In genomic region chr2:112253261-112253807, GRCh38 we compare ENCODE assay signal across 12 cellular contexts. TPM values are rescaled to one million over a fixed set of nuclear protein-coding genes. Genes with fewer than 3 reads are reported as not detected.
A peak's percentile ranks its signal among the peaks of the same experiment; 100 is the strongest.
DNase-seq lines count a peak whose midpoint lies in the region; ATAC-seq and TF ChIP-seq lines count a peak whose summit lies in the region.
"Had no signal": no experiment of that assay in that cellular context is flagged by ENCODE, and none has a peak within 500 bp of the region (broad histone marks: within the 10 kb centered on the region; RNA-seq: fewer than 3 reads in every experiment).

No MANE protein-coding gene starts in this region.

- H3K79me2 ChIP-seq in GM23338 (replicated peaks; ENCODE audit: insufficient read depth) = peaks cover 8% of the 10 kb centered on the region; the same call in 1 of the 2 replicates

- no peak overlapping the region for H3K4me2 ChIP-seq in GM23338

- CTCF ChIA-PET in T-cell (lab: Charles Lee) = interaction anchor here in 1 of 2 donors (0.6 kb wide), 1 partner anchor 366 kb away, joined by 10 read pairs; no protein-coding TSS in a partner anchor

- H3K4me3 ChIP-seq in GM23338 = no peak overlapping the region

- ATAC-seq in GM23338 = no peak
- ATAC-seq in T-cell (replicated peaks in 1 of 4) = no peak
- no peak for ATAC-seq in GM21737 (IDR thresholded peaks at IDR 0.05; ENCODE audit: unreplicated experiment)
- ATAC-seq: gastrocnemius medialis had no signal

- TF ChIP-seq CTCF in GM23338 (conservative IDR thresholded peaks at IDR 0.05; ENCODE audit: low read depth in 2 of 2) (no peak), mesothelial cell of epicardium (IDR thresholded peaks at IDR 0.05; ENCODE audit: unreplicated experiment) (no peak)

- H3K27me3 Mint-ChIP-seq in GM23338 (ENCODE audit: insufficient read depth, low read depth, poor library complexity) (no peaks in the 10 kb centered on the region), T-cell (no peaks in the 10 kb centered on the region), mesothelial cell of epicardium (ENCODE audit: low read depth) (no peaks in the 10 kb centered on the region)

- no peaks in the 10 kb centered on the region; the same call in 2 of the 3 replicates for H3K36me3 Mint-ChIP-seq in GM23338 (ENCODE audit: low read depth)
- H3K36me3 Mint-ChIP-seq in T-cell = peaks cover 2% of the 10 kb centered on the region
- H3K36me3 Mint-ChIP-seq in mesothelial cell of epicardium = peaks cover 3% of the 10 kb centered on the region

- H4K20me1 ChIP-seq in GM23338 (replicated peaks; ENCODE audit: insufficient read depth) = no peaks in the 10 kb centered on the region

- peaks cover 6% of the 10 kb centered on the region; the same call in 1 of the 2 replicates for H3K4me1 ChIP-seq in GM23338 (ENCODE audit: insufficient read depth)
- H3K4me1 ChIP-seq: colonic mucosa had no signal

- H3K27ac ChIP-seq in GM23338 (ENCODE audit: low read depth) = no peak overlapping the region
- H3K27ac ChIP-seq: colonic mucosa had no signal

- no peaks in the 10 kb centered on the region for H3K36me3 ChIP-seq in GM23338 (ENCODE audit: insufficient read depth)
- H3K36me3 ChIP-seq: colonic mucosa had no signal

- H2AFZ ChIP-seq in GM23338 = no peak overlapping the region

- DNase-seq in NCI-H2227 (lab: John Stamatoyannopoulos, UW; ENCODE audit: unreplicated experiment) = peak; percentile 18
- DNase-seq in NCI-H2227 treated with DMSO at 0.1 percent for 48 hours (lab: John Stamatoyannopoulos, UW) = no peak
- DNase-seq in GM23338 (ENCODE audit: low spot score) = no peak
- no peak for DNase-seq in T-cell
- no peak for DNase-seq in mesothelial cell of epicardium (ENCODE audit: low spot score in 2 of 2, unreplicated experiment in 2 of 2)
- no peak for DNase-seq in ureter (ENCODE audit: low spot score)
- DNase-seq in HT-29 (ENCODE audit: low spot score) = no peak
- DNase-seq: colonic mucosa, gastrocnemius medialis, mesenchymal stem cell, NCI-H2171 treated with DMSO at 0.1 percent for 48 hours had no signal

- H3K27me3 ChIP-seq in GM23338 (ENCODE audit: insufficient read depth) = no peaks in the 10 kb centered on the region
- H3K27me3 ChIP-seq: colonic mucosa, gastrocnemius medialis had no signal

- POLR2A ChIA-PET in T-cell (lab: Charles Lee) = interaction anchor here in 1 of 2 donors (0.8 kb wide), 1 partner anchor 22 kb away, joined by 3 read pairs; no protein-coding TSS in a partner anchor

- H3K27ac Mint-ChIP-seq in GM23338 = no peak overlapping the region
- H3K27ac Mint-ChIP-seq in T-cell = no peak overlapping the region
- no peak overlapping the region for H3K27ac Mint-ChIP-seq in mesothelial cell of epicardium

- no peaks in the 10 kb centered on the region for H3F3A ChIP-seq in GM23338 (replicated peaks; ENCODE audit: low read depth)

- H3K4me3 Mint-ChIP-seq in GM23338 = peak overlapping the region; percentile 3; the same call in 2 of the 3 replicates
- peak overlapping the region in 2 of 3 donors; percentile 51 to 87 for H3K4me3 Mint-ChIP-seq in T-cell
- H3K4me3 Mint-ChIP-seq in mesothelial cell of epicardium = peak overlapping the region; percentile 5

- H3K9me3 Mint-ChIP-seq in GM23338 = no peaks in the 10 kb centered on the region
- no peaks in the 10 kb centered on the region for H3K9me3 Mint-ChIP-seq in T-cell
- no peaks in the 10 kb centered on the region for H3K9me3 Mint-ChIP-seq in mesothelial cell of epicardium

- H3K4me1 Mint-ChIP-seq in GM23338 (peaks cover 4% of the 10 kb centered on the region; the same call in 2 of the 3 replicates), T-cell (peaks cover 0 to 20% (median 0%) of the 10 kb centered on the region in 3 donors), mesothelial cell of epicardium (peaks cover 13% of the 10 kb centered on the region)

- H3K9me2 ChIP-seq in GM23338 (ENCODE audit: insufficient read depth) = no peaks in the 10 kb centered on the region

TF ChIP-seq in GM23338, 12 proteins besides CTCF, POLR2A, EP300 and RAD21 (continues in another document):
- TF ChIP-seq REST (IDR thresholded peaks at IDR 0.05; ENCODE audit: unreplicated experiment) (no peak), EZH2phosphoT487 (IDR thresholded peaks at IDR 0.05; ENCODE audit: unreplicated experiment) (no peak), STAT1 (IDR thresholded peaks at IDR 0.05; ENCODE audit: unreplicated experiment) (no peak)

RNA-seq across cellular contexts. Expression of gene ZC3H8, which starts 1.5 kb away (rescaled TPM):
- total RNA-seq in GM23338 (2014; rRNA removed; shearing (Covaris generic)) = 3.0 and 13.3 TPM in 2 replicates
- 42.8 and 49.1 TPM in 2 replicates for polyA plus RNA-seq in GM23338 (2016; fragmentation: Nextera tagmentation; extraction: Ambion mirVana)
- 10 to 100 TPM; 16.1 to 29.9 (median 22.1) TPM for total RNA-seq in T-cell
- 18.7 to 20.7 TPM (median 20.2 TPM) in 3 replicates for total RNA-seq in mesothelial cell of epicardium
- 23.9 TPM for total RNA-seq in ureter
- total RNA-seq in HT-29 (2014; rRNA removed; shearing (Covaris generic)) = 4.0 and 5.9 TPM in 2 replicates

RNA-seq across cellular contexts. Expression of gene ZC3H6, which starts 22.1 kb away (rescaled TPM):
- total RNA-seq in GM23338 (2014; rRNA removed; shearing (Covaris generic)) = 6.3 and 8.0 TPM in 2 replicates
- 4.7 and 4.9 TPM in 2 replicates for polyA plus RNA-seq in GM23338 (2016; fragmentation: Nextera tagmentation; extraction: Ambion mirVana)
- 10 to 100 TPM; 19.6 to 29.9 (median 25.9) TPM for total RNA-seq in T-cell
- total RNA-seq in mesothelial cell of epicardium = 12.1 to 16.2 TPM (median 15.8 TPM) in 3 replicates
- 18.9 TPM for total RNA-seq in ureter
- 0.50 and 1.2 TPM in 2 replicates for total RNA-seq in HT-29 (2014; rRNA removed; shearing (Covaris generic))

Comparison
In these comparisons a context has a peak if more than half of its experiments do, and no peak if none do; other contexts are left out.
1. H3K4me3 Mint-ChIP-seq: peak in every context shown above with its lines; median percentile 69 in T-cell; 5 in mesothelial cell of epicardium; 3 in GM23338.